In the genomic region with DNA sequence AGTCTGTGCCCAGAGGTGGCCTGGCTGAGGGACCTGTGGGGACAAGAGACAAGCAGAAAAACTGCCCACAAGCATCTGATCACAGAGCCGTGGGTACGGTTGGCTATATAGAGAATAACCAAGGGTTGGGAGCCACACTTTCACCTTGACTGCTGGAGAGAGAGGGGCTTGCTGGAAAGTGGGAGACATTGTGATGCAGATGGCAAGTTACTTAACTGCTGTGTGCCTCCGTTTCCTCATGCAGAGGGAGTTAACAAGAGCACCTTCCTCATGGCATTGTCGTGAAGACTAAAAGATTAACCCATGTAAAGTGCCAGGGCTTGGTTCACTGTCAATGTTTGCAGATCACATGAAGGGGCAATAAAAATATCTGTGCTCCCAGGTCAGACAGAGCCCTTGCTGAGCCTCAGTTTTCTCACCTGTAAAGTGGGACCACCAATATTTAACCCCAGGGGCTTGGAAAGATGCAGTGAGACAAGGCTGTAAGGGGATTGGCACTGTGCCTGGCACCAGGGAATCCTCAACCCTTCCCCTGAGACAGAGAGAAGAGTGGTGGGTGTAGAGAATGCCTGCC, we compare ENCODE assay signal across 2 cellular contexts.
TF ChIP-seq lines count a peak whose summit lies in the region.

No MANE protein-coding gene starts in this region.

TF ChIP-seq in SK-N-SH treated with all-trans-retinoic acid at 6 μM for 48 hours, 23 proteins besides CTCF, POLR2A, EP300 and RAD21 (continued from another document):
- no peak for TF ChIP-seq TCF4 (CRISPR knock-in tag; IDR thresholded peaks at IDR 0.05; ENCODE audit: borderline replicate concordance)

TF ChIP-seq in WTC11, 78 proteins besides CTCF, POLR2A, EP300 and RAD21 (continued from another document):
- TF ChIP-seq SP1 (CRISPR knock-in tag; conservative IDR thresholded peaks at IDR 0.05), result no peak
- no peak for TF ChIP-seq ZNF671 (CRISPR knock-in tag; IDR thresholded peaks at IDR 0.05)
- TF ChIP-seq CREM (CRISPR knock-in tag; IDR thresholded peaks at IDR 0.05), result no peak
- no peak for TF ChIP-seq ZNF416 (CRISPR knock-in tag; IDR thresholded peaks at IDR 0.05)
- TF ChIP-seq HMGXB4 (CRISPR knock-in tag; IDR thresholded peaks at IDR 0.05), result no peak
